26 cellular contexts compared by ENCODE assay signal in the genomic region with DNA sequence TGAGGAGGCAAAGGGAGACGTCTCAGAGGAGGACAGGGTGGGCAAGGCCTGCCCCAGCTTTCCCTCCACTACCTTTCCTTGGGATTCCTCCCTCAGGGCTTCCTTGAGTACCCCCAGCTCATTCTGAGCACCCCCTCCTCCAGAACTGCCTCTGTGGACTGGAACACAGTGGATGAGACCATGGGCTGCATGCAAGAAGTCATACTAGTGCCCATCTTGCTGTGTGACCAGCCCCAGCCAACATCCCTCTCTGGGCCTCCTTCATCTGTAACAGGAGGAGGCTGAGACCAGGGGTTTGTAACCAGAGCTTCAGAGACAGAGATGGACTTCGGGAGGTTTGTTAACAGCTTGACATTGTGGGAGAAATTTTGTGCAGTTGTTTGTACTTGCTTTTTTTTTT. TPM values are rescaled to one million over a fixed set of nuclear protein-coding genes. Genes with fewer than 3 reads are reported as not detected.
DNase-seq lines count a peak whose midpoint lies in the region; ATAC-seq, FAIRE-seq and TF ChIP-seq lines count a peak whose summit lies in the region.
"Had no signal": no experiment of that assay in that cellular context is flagged by ENCODE, and none has a peak within 500 bp of the region (broad histone marks: within the 10 kb centered on the region; RNA-seq: fewer than 3 reads in every experiment).

No MANE protein-coding gene starts in this region.

- H2BK15ac ChIP-seq in neuronal stem cell (ENCODE audit: low read length), result no peak overlapping the region

- TF ChIP-seq POLR2A in A549 (IDR thresholded peaks at IDR 0.05; ENCODE audit: low read length), result no peak

- FAIRE-seq in A549 (lab: Jason Lieb, UNC), result no peak
- FAIRE-seq: G401.6 had no signal

- H2BK5ac ChIP-seq in neuronal stem cell (ENCODE audit: low read length), result no peak overlapping the region

- H3K9me3 ChIP-seq in A549 (no peaks in the 10 kb centered on the region), neuronal stem cell (replicated peaks in 1 of 2; ENCODE audit: control insufficient read depth in 2 of 2, insufficient read depth in 1 of 2, low read depth in 1 of 2, low read length in 2 of 2) (no peaks in the 10 kb centered on the region), WERI-Rb-1 (ENCODE audit: severe bottlenecking) (no peaks in the 10 kb centered on the region)
- H3K9me3 ChIP-seq: Caco-2, HAP-1, SJCRH30 had no signal

- H3K23ac ChIP-seq in neuronal stem cell (ENCODE audit: low read depth, low read length, poor library complexity), result peak overlapping the region; percentile 63

- in situ Hi-C loops in GM13976 (cut with MboI; ENCODE audit: low sequenced_read_pairs, unreplicated experiment), result loop anchor here (25.0 kb wide), 1 partner anchor 234 kb away; no protein-coding TSS in a partner anchor

- H3K4ac ChIP-seq in neuronal stem cell (ENCODE audit: low read length), result no peak overlapping the region

- no peak for DNase-seq in A549 (ENCODE audit: low read depth in 1 of 2, low spot score in 1 of 2)
- DNase-seq in GM13976 (ENCODE audit: low spot score), result peak; percentile 4
- DNase-seq in chondrocyte (ENCODE audit: low spot score), result no peak
- DNase-seq in neuronal stem cell (ENCODE audit: low spot score), result no peak
- no peak for DNase-seq in WERI-Rb-1
- DNase-seq: Caco-2; NCI-H1105 treated with DMSO at 0.1 percent for 48 hours; NCI-H146; NCI-H1930; NCI-H2107; NCI-H446 treated with DMSO at 0.1 percent for 48 hours; NCI-H526; NCI-H82; NK-92 treated with Interleukin-12 subunit alpha and Interleukin-12 subunit beta, amount 100 ng/mL, for 24 hours; PC-3; SJCRH30 had no signal

- H4K91ac ChIP-seq in neuronal stem cell (ENCODE audit: low read depth, low read length, poor library complexity), result no peak overlapping the region

- H3K4me3 ChIP-seq in A549 (no peak overlapping the region), neuronal stem cell (ENCODE audit: low read length in 2 of 2) (no peak overlapping the region), WERI-Rb-1 (ENCODE audit: low read depth, low read length) (no peak overlapping the region)
- H3K4me3 ChIP-seq: GM23338, HAP-1, SJCRH30 had no signal

- ATAC-seq in A549, result no peak
- no peak for ATAC-seq in HG02884 (IDR thresholded peaks at IDR 0.05; ENCODE audit: unreplicated experiment)
- ATAC-seq in HG02852 (IDR thresholded peaks at IDR 0.05; ENCODE audit: unreplicated experiment), result no peak
- ATAC-seq: CD8-positive, alpha-beta T cell; GM23338; PC-3; Right ventricle myocardium inferior; SK-N-SH treated with all-trans-retinoic acid at 6 μM for 48 hours had no signal

- WGBS in A549 (ENCODE audit: missing lambda C conversion rate), result 71% methylated on average over 2 of the region's 2 CpGs
- no CpG with 5 or more reads among the region's 2 CpGs for WGBS in neuronal stem cell (ENCODE audit: extremely low coverage in 2 of 2, insufficient read length in 2 of 2, insufficient replicate concordance in 1 of 2), 2 donors

- no peak overlapping the region for H3K4me3 Mint-ChIP-seq in chondrocyte (ENCODE audit: unreplicated experiment)
- H3K4me3 Mint-ChIP-seq: B cell; CD8-positive, alpha-beta T cell; GM23338 had no signal

- no peak overlapping the region for H2BK120ac ChIP-seq in neuronal stem cell (ENCODE audit: low read depth, low read length)

- CTCF ChIA-PET in A549 (lab: Yijun Ruan, JAX), result interaction anchor here (0.6 to 7.2 kb wide), 12 partner anchors 11 to 622 kb away, joined by 3 to 189 read pairs (median 10); no protein-coding TSS in a partner anchor

- H3K18ac ChIP-seq in neuronal stem cell (ENCODE audit: low read length), result no peak overlapping the region

- no peak for TF ChIP-seq CTCF in A549 (IDR thresholded peaks at IDR 0.05)
- TF ChIP-seq CTCF in GM13976 (IDR thresholded peaks at IDR 0.05; ENCODE audit: borderline replicate concordance, control extremely low read depth, extremely low read depth, insufficient read depth, missing control alignments), result no peak
- no peak for TF ChIP-seq CTCF in chondrocyte (IDR thresholded peaks at IDR 0.05)
- TF ChIP-seq CTCF in WERI-Rb-1 (IDR thresholded peaks at IDR 0.05; ENCODE audit: low read depth, low read length), result no peak

- peak overlapping the region; percentile 57 for H2AK5ac ChIP-seq in neuronal stem cell (ENCODE audit: low read depth, low read length)

- no peak overlapping the region for H3K9ac ChIP-seq in neuronal stem cell (ENCODE audit: low read depth, low read length, poor library complexity)

- no peak overlapping the region for H3K4me2 ChIP-seq in A549
- H3K4me2 ChIP-seq in neuronal stem cell (ENCODE audit: insufficient read depth, low read length, poor library complexity, severe bottlenecking), result no peak overlapping the region
- H3K4me2 ChIP-seq: GM23338 had no signal

- no peak overlapping the region for H2BK12ac ChIP-seq in neuronal stem cell (ENCODE audit: low read length)

- no peak overlapping the region for H2AFZ ChIP-seq in neuronal stem cell (ENCODE audit: low read length)
- H2AFZ ChIP-seq: GM23338 had no signal

- POLR2A ChIA-PET in A549 (lab: Yijun Ruan, JAX), result no interaction called here

- no peaks in the 10 kb centered on the region for H3K9me3 Mint-ChIP-seq in chondrocyte (ENCODE audit: low read depth)
- H3K9me3 Mint-ChIP-seq: CD8-positive, alpha-beta T cell; GM23338 had no signal

- no peak overlapping the region for H4K8ac ChIP-seq in neuronal stem cell (ENCODE audit: low read depth, low read length)

- no peaks in the 10 kb centered on the region for H3K27me3 Mint-ChIP-seq in chondrocyte (ENCODE audit: low read depth)

- H3K4me1 Mint-ChIP-seq in chondrocyte (ENCODE audit: low read depth), result peaks cover 49% of the 10 kb centered on the region

- peaks cover 38% of the 10 kb centered on the region for H3K4me1 ChIP-seq in A549
- peaks cover 7 to 15% of the 10 kb centered on the region in 2 donors for H3K4me1 ChIP-seq in neuronal stem cell (ENCODE audit: control insufficient read depth in 2 of 2, insufficient read depth in 1 of 2, low read depth in 1 of 2, low read length in 2 of 2)

- H3K14ac ChIP-seq in neuronal stem cell (ENCODE audit: low read length), result no peak overlapping the region

- peaks cover 0 to 2% of the 10 kb centered on the region in 2 donors for H3K36me3 ChIP-seq in neuronal stem cell (replicated peaks in 1 of 2; ENCODE audit: control insufficient read depth in 2 of 2, insufficient read depth in 2 of 2, low read length in 2 of 2)
- H3K36me3 ChIP-seq in WERI-Rb-1, result no peaks in the 10 kb centered on the region
- H3K36me3 ChIP-seq: SJCRH30 had no signal

- TF ChIP-seq EP300 in A549 (IDR thresholded peaks at IDR 0.05), result no peak

- no peak for TF ChIP-seq RAD21 in A549 (conservative IDR thresholded peaks at IDR 0.05 in 1 of 2, IDR thresholded peaks at IDR 0.05 in 1 of 2)

- H3K36me3 Mint-ChIP-seq in chondrocyte (ENCODE audit: low read depth), result peaks cover 55% of the 10 kb centered on the region

- H3K27ac ChIP-seq in A549 (no peak overlapping the region), neuronal stem cell (replicated peaks; ENCODE audit: low read length) (no peak overlapping the region), WERI-Rb-1 (no peak overlapping the region)
- H3K27ac ChIP-seq: C4-2B, SJCRH30 had no signal

- H3K27ac Mint-ChIP-seq in chondrocyte (ENCODE audit: unreplicated experiment), result peak overlapping the region; percentile 70
- H3K27ac Mint-ChIP-seq: B cell; CD8-positive, alpha-beta T cell; GM23338 had no signal

- H3K27me3 ChIP-seq in neuronal stem cell (ENCODE audit: control insufficient read depth in 3 of 3, insufficient read depth in 3 of 3, low read depth in 1 of 3, low read length in 3 of 3) (no peaks in the 10 kb centered on the region), WERI-Rb-1 (ENCODE audit: insufficient read depth, low read depth, severe bottlenecking) (no peaks in the 10 kb centered on the region)
- H3K27me3 ChIP-seq: SJCRH30 had no signal

- no peaks in the 10 kb centered on the region for H3K79me1 ChIP-seq in neuronal stem cell (ENCODE audit: low read depth, low read length)

TF ChIP-seq in A549, 52 proteins besides CTCF, POLR2A, EP300 and RAD21:
- TF ChIP-seq CHD2 (IDR thresholded peaks at IDR 0.05; ENCODE audit: low read length, partially characterized antibody) (no peak), ZFP36 (IDR thresholded peaks at IDR 0.05; ENCODE audit: borderline replicate concordance, partially characterized antibody) (peak; percentile 10)

RNA-seq across cellular contexts. Expression of a gene that starts 25.6 kb away (rescaled TPM):
- polyA plus RNA-seq in A549 (2011; rRNA removed) (59.1 and 103 TPM in 2 replicates), A549 (2017; fragmentation: RNase III; extraction: RNeasy Plus Mini Kit Qiagen cat#74134 plus additional on column Dnase treatment) (18.4 to 19.7 TPM (median 19.5 TPM) in 3 replicates)
- polyA plus RNA-seq in A549 (2012; cell fraction: cytosol; rRNA removed), result 13.8 and 19.7 TPM in 2 replicates
- polyA plus RNA-seq in A549 (2012; cell fraction: nucleus; rRNA removed), result 6.6 and 7.9 TPM in 2 replicates
- 242 and 289 TPM in 2 replicates for polyA minus RNA-seq in A549 (2011; rRNA and poly(A)+ RNA removed)
- 46.0 to 52.7 TPM (median 49.1 TPM) in 3 replicates for total RNA-seq in chondrocyte
- 27.6 TPM for polyA plus RNA-seq in neuronal stem cell (2013, experiment 1 of 2)
- 28.3 TPM for polyA plus RNA-seq in neuronal stem cell (2013, experiment 2 of 2)
